ENCODE assay signal across 16 cellular contexts in the genomic region with DNA sequence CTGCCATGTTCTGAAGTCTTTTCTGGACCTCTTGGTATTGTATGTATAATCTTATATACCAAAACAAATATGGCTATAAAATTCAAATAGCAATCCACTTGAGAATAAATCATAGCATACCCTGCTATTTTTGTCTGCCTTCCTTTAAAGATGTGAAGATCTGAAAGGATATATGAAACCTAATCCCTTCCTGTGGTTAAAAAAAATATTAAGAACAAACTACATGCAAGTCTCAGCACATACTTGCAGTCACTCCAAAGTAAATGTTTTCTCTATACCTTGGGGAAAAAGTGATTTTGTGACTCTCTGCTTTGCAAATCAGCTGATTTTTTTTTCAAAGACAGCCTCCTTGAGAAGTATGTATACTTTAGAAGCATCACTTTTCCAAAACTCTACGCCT.
"Had no signal": no experiment of that assay in that cellular context is flagged by ENCODE, and none has a peak within 500 bp of the region (broad histone marks: within the 10 kb centered on the region; RNA-seq: fewer than 3 reads in every experiment).

No MANE protein-coding gene starts in this region.

- H3K27ac Mint-ChIP-seq: activated B cell treated with CpG ODN at 0.5 μM for 24 hours; activated CD4-positive, alpha-beta T cell treated with anti-CD3 and anti-CD28 coated beads, Interleukin-2, amount 10 ng/mL, durations not matched to agents 7 days and 5 days; activated naive CD8-positive, alpha-beta T cell treated with anti-CD3 and anti-CD28 coated beads, Interleukin-2, amount 10 ng/mL, durations not matched to agents 7 days and 5 days; immature natural killer cell; nephron progenitor cell; stimulated activated naive CD8-positive, alpha-beta T cell treated with anti-CD3 and anti-CD28 coated beads, Interleukin-15, Interleukin-2, amounts not matched to agents 100 ng/mL and 50 ng/mL, for 24 hours had no signal

- H3K27me3 Mint-ChIP-seq: activated B cell treated with CpG ODN at 0.5 μM for 24 hours; activated CD4-positive, alpha-beta T cell treated with anti-CD3 and anti-CD28 coated beads, Interleukin-2, amount 10 ng/mL, durations not matched to agents 7 days and 5 days; activated naive CD8-positive, alpha-beta T cell treated with anti-CD3 and anti-CD28 coated beads, Interleukin-2, amount 10 ng/mL, durations not matched to agents 7 days and 5 days; stimulated activated naive CD8-positive, alpha-beta T cell treated with anti-CD3 and anti-CD28 coated beads, Interleukin-15, Interleukin-2, amounts not matched to agents 100 ng/mL and 50 ng/mL, for 24 hours had no signal

- H3K36me3 Mint-ChIP-seq: activated naive CD8-positive, alpha-beta T cell treated with anti-CD3 and anti-CD28 coated beads, Interleukin-2, amount 10 ng/mL, durations not matched to agents 7 days and 5 days; immature natural killer cell had no signal

- H3K27me3 ChIP-seq: cardiac muscle cell, gastrocnemius medialis, heart left ventricle, suprapubic skin had no signal

- H3K4me1 ChIP-seq: gastrocnemius medialis, heart left ventricle, prostate gland, suprapubic skin had no signal

- H3K4me3 Mint-ChIP-seq: activated B cell treated with CpG ODN at 0.5 μM for 24 hours; activated CD4-positive, alpha-beta T cell treated with anti-CD3 and anti-CD28 coated beads, Interleukin-2, amount 10 ng/mL, durations not matched to agents 7 days and 5 days; activated naive CD8-positive, alpha-beta T cell treated with anti-CD3 and anti-CD28 coated beads, Interleukin-2, amount 10 ng/mL, durations not matched to agents 7 days and 5 days; immature natural killer cell; nephron progenitor cell; stimulated activated naive CD8-positive, alpha-beta T cell treated with anti-CD3 and anti-CD28 coated beads, Interleukin-15, Interleukin-2, amounts not matched to agents 100 ng/mL and 50 ng/mL, for 24 hours had no signal

- ATAC-seq: gastrocnemius medialis, heart left ventricle, right cardiac atrium had no signal

- H3K4me1 Mint-ChIP-seq: activated B cell treated with CpG ODN at 0.5 μM for 24 hours; activated CD4-positive, alpha-beta T cell treated with anti-CD3 and anti-CD28 coated beads, Interleukin-2, amount 10 ng/mL, durations not matched to agents 7 days and 5 days; activated naive CD8-positive, alpha-beta T cell treated with anti-CD3 and anti-CD28 coated beads, Interleukin-2, amount 10 ng/mL, durations not matched to agents 7 days and 5 days; immature natural killer cell; nephron progenitor cell had no signal

- H3K36me3 ChIP-seq: cardiac muscle cell, gastrocnemius medialis, heart left ventricle, prostate gland, suprapubic skin had no signal

- DNase-seq: activated B cell treated with CpG ODN at 0.5 μM for 24 hours; activated CD4-positive, alpha-beta T cell treated with anti-CD3 and anti-CD28 coated beads, Interleukin-2, amount 10 ng/mL, durations not matched to agents 7 days and 5 days; activated CD8-positive, alpha-beta memory T cell treated with anti-CD3 and anti-CD28 coated beads, Interleukin-2, amount 50 U/mL, for 48 hours; activated naive CD8-positive, alpha-beta T cell treated with anti-CD3 and anti-CD28 coated beads, Interleukin-2, amount 10 ng/mL, durations not matched to agents 7 days and 5 days; anterior cingulate cortex; gastrocnemius medialis; heart left ventricle; immature natural killer cell; nephron progenitor cell; right cardiac atrium; small intestine; trophoblast cell had no signal

- H3K4me3 ChIP-seq: cardiac muscle cell, gastrocnemius medialis, heart left ventricle, prostate gland, suprapubic skin had no signal

- H3K9me3 ChIP-seq: gastrocnemius medialis, heart left ventricle, prostate gland, suprapubic skin had no signal

- H3K27ac ChIP-seq: cardiac muscle cell, gastrocnemius medialis, heart left ventricle, prostate gland, suprapubic skin had no signal

- H3K9me3 Mint-ChIP-seq: activated B cell treated with CpG ODN at 0.5 μM for 24 hours; activated CD4-positive, alpha-beta T cell treated with anti-CD3 and anti-CD28 coated beads, Interleukin-2, amount 10 ng/mL, durations not matched to agents 7 days and 5 days; activated naive CD8-positive, alpha-beta T cell treated with anti-CD3 and anti-CD28 coated beads, Interleukin-2, amount 10 ng/mL, durations not matched to agents 7 days and 5 days; nephron progenitor cell had no signal
